Comparison of ENCODE assay signal across 14 cellular contexts in the genomic region with DNA sequence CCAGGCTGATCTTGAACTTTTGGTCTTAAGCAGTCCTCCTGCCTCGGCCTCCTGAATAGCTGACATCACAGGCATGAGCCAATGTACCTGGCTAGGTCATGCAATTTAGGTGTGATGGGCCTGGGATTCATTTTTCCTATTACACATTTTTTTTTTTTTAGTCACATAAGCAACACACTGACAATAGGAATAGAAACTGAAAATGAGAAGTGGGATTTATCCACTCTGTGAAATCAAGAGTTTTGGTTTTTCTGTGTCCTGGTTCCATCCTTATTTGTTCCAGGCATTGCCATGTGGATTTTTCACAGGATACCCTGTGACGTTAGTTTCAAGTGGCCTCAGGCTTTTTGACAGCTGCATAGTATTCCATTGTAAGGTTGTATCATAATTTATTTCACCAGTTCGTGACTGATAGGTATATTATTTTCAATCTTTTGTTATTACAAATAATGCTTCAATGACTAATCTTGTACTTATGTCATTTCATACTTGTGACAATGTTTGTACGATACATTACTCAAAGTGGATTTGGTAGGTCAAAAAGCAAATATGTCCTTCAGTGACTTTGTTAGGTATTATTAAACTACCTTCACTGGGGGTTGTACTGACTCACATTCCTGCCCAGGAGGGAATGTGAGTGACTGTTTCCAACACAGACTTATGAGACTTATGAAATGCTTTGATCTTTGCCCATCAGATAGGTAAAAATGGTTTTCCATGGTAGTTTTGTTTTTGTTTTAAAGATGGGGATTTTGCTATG. TPM values are rescaled to one million over a fixed set of nuclear protein-coding genes. Genes with fewer than 3 reads are reported as not detected.
DNase-seq lines count a peak whose midpoint lies in the region; ATAC-seq and TF ChIP-seq lines count a peak whose summit lies in the region.
"Had no signal": no experiment of that assay in that cellular context is flagged by ENCODE, and none has a peak within 500 bp of the region (broad histone marks: within the 10 kb centered on the region; RNA-seq: fewer than 3 reads in every experiment).

No MANE protein-coding gene starts in this region.

- intact Hi-C loops in activated T-helper 1 cell treated with anti-CD3 and anti-CD28 coated beads, Interleukin-12 subunit alpha, Interleukin-12 subunit beta, Interleukin-2, Interleukin-4 antibody, amounts not matched to agents 30 ng/mL and 10 ng/mL and 1 ng/mL, durations not matched to agents 14 hours and 24 hours and 36 hours (cut with micrococcal nuclease) = loop anchor here (2.0 to 10.0 kb wide), 4 partner anchors 62 to 465 kb away; a partner anchor contains a TSS
- intact Hi-C loops in natural killer cell (cut with micrococcal nuclease) = no loop called here

- H3K4me3 ChIP-seq in HEK293 (ENCODE audit: low read depth, low read length) = no peak overlapping the region
- H3K4me3 ChIP-seq in endodermal cell (ENCODE audit: low read length) = no peak overlapping the region
- H3K4me3 ChIP-seq: mucosa of descending colon, PC-9, testis had no signal

- no peak overlapping the region for H3K27ac ChIP-seq in HEK293 (ENCODE audit: extremely low read depth, low read depth, low read length)
- H3K27ac ChIP-seq in endodermal cell (ENCODE audit: low read depth, low read length) = no peak overlapping the region
- H3K27ac ChIP-seq: PC-9, testis had no signal

- H3K9me3 Mint-ChIP-seq in activated T-helper 1 cell treated with anti-CD3 and anti-CD28 coated beads, Interleukin-12 subunit alpha, Interleukin-12 subunit beta, Interleukin-2, Interleukin-4 antibody, amounts not matched to agents 30 ng/mL and 10 ng/mL and 1 ng/mL, durations not matched to agents 14 hours and 24 hours and 36 hours = peaks cover 5% of the 10 kb centered on the region
- H3K9me3 Mint-ChIP-seq in natural killer cell (peaks cover 0 to 4% of the 10 kb centered on the region in 2 donors), endodermal cell (peaks cover 7% of the 10 kb centered on the region)

- POLR2A ChIA-PET in HEK293 (lab: Yijun Ruan, JAX) = no interaction called here

- H3K36me3 Mint-ChIP-seq in activated T-helper 1 cell treated with anti-CD3 and anti-CD28 coated beads, Interleukin-12 subunit alpha, Interleukin-12 subunit beta, Interleukin-2, Interleukin-4 antibody, amounts not matched to agents 30 ng/mL and 10 ng/mL and 1 ng/mL, durations not matched to agents 14 hours and 24 hours and 36 hours (ENCODE audit: low read depth) = peaks cover 37% of the 10 kb centered on the region
- H3K36me3 Mint-ChIP-seq in natural killer cell (peaks cover 7% of the 10 kb centered on the region), endodermal cell (ENCODE audit: low read depth) (no peaks in the 10 kb centered on the region)

- TF ChIP-seq CTCF in HEK293 (tag by site-specific recombination; IDR thresholded peaks at IDR 0.05) = no peak
- no peak for TF ChIP-seq CTCF in natural killer cell (IDR thresholded peaks at IDR 0.05)
- TF ChIP-seq CTCF in endodermal cell (conservative IDR thresholded peaks at IDR 0.05) = no peak

- peak overlapping the region; percentile 15 for H3K4me3 Mint-ChIP-seq in activated T-helper 1 cell treated with anti-CD3 and anti-CD28 coated beads, Interleukin-12 subunit alpha, Interleukin-12 subunit beta, Interleukin-2, Interleukin-4 antibody, amounts not matched to agents 30 ng/mL and 10 ng/mL and 1 ng/mL, durations not matched to agents 14 hours and 24 hours and 36 hours
- H3K4me3 Mint-ChIP-seq in natural killer cell (peak overlapping the region; percentile 67), endodermal cell (no peak overlapping the region)

- H3K4me1 ChIP-seq in HEK293 (ENCODE audit: control insufficient read depth, insufficient read depth, low read length) (no peaks in the 10 kb centered on the region), endodermal cell (ENCODE audit: control insufficient read depth, insufficient read depth, low read length) (peaks cover 5% of the 10 kb centered on the region)
- H3K4me1 ChIP-seq: testis had no signal

- DNase-seq in SIG-M5 treated with dmso at 0.1 percent for 504 hours (lab: John Stamatoyannopoulos, UW; ENCODE audit: unreplicated experiment) (peak; percentile 55), SIG-M5 (lab: John Stamatoyannopoulos, UW) (no peak), natural killer cell (no peak), endodermal cell (no peak)
- no peak for DNase-seq in activated T-helper 1 cell treated with anti-CD3 and anti-CD28 coated beads, Interleukin-12 subunit alpha, Interleukin-12 subunit beta, Interleukin-2, Interleukin-4 antibody, amounts not matched to agents 30 ng/mL and 10 ng/mL and 1 ng/mL, durations not matched to agents 14 hours and 24 hours and 36 hours (ENCODE audit: low spot score)
- DNase-seq: cerebellar nuclear complex, NCI-H1930, testis had no signal

- CTCF ChIA-PET in HEK293 (lab: Yijun Ruan, JAX) = no interaction called here

- ATAC-seq in natural killer cell = no peak
- no peak for ATAC-seq in HG03025 (IDR thresholded peaks at IDR 0.05; ENCODE audit: low FRiP score, unreplicated experiment)
- ATAC-seq in HG03175 (IDR thresholded peaks at IDR 0.05; ENCODE audit: unreplicated experiment) = no peak
- ATAC-seq: HCT116, mucosa of descending colon had no signal

- no peaks in the 10 kb centered on the region for H3K27me3 ChIP-seq in endodermal cell (ENCODE audit: control insufficient read depth, insufficient read depth, low read length, poor library complexity, severe bottlenecking)
- H3K27me3 ChIP-seq: testis had no signal

- no peaks in the 10 kb centered on the region for H3K9me3 ChIP-seq in HEK293 (ENCODE audit: control insufficient read depth, insufficient read depth, low read depth, low read length)
- H3K9me3 ChIP-seq in endodermal cell (ENCODE audit: control insufficient read depth, low read length) = no peaks in the 10 kb centered on the region
- H3K9me3 ChIP-seq: mucosa of descending colon, testis had no signal

- H3K27ac Mint-ChIP-seq in activated T-helper 1 cell treated with anti-CD3 and anti-CD28 coated beads, Interleukin-12 subunit alpha, Interleukin-12 subunit beta, Interleukin-2, Interleukin-4 antibody, amounts not matched to agents 30 ng/mL and 10 ng/mL and 1 ng/mL, durations not matched to agents 14 hours and 24 hours and 36 hours = peak overlapping the region; percentile 78
- peak overlapping the region; percentile 91 to 99 for H3K27ac Mint-ChIP-seq in natural killer cell
- no peak overlapping the region for H3K27ac Mint-ChIP-seq in endodermal cell

- 94 to 97% methylated on average over 2 to 4 of the region's 4 CpGs for WGBS in endodermal cell (ENCODE audit: insufficient coverage in 1 of 2, insufficient read length in 1 of 2), 2 experiments

- H3K4me1 Mint-ChIP-seq in activated T-helper 1 cell treated with anti-CD3 and anti-CD28 coated beads, Interleukin-12 subunit alpha, Interleukin-12 subunit beta, Interleukin-2, Interleukin-4 antibody, amounts not matched to agents 30 ng/mL and 10 ng/mL and 1 ng/mL, durations not matched to agents 14 hours and 24 hours and 36 hours (ENCODE audit: low read depth) = peaks cover 93% of the 10 kb centered on the region
- H3K4me1 Mint-ChIP-seq in natural killer cell (peaks cover 81 to 86% of the 10 kb centered on the region in 2 donors), endodermal cell (peaks cover 8% of the 10 kb centered on the region)

- H3K9ac ChIP-seq in endodermal cell (ENCODE audit: extremely low read depth, low read length, poor library complexity, severe bottlenecking) = no peak overlapping the region

- H3K27me3 Mint-ChIP-seq in activated T-helper 1 cell treated with anti-CD3 and anti-CD28 coated beads, Interleukin-12 subunit alpha, Interleukin-12 subunit beta, Interleukin-2, Interleukin-4 antibody, amounts not matched to agents 30 ng/mL and 10 ng/mL and 1 ng/mL, durations not matched to agents 14 hours and 24 hours and 36 hours (ENCODE audit: insufficient read depth) = no peaks in the 10 kb centered on the region
- H3K27me3 Mint-ChIP-seq in natural killer cell (ENCODE audit: low read depth in 2 of 2) (no peaks in the 10 kb centered on the region), endodermal cell (ENCODE audit: insufficient read depth) (no peaks in the 10 kb centered on the region)

- H3K36me3 ChIP-seq in HEK293 (ENCODE audit: control insufficient read depth in 2 of 2, insufficient read depth in 1 of 2, low read length in 2 of 2) (no peaks in the 10 kb centered on the region), endodermal cell (ENCODE audit: control insufficient read depth, insufficient read depth, low read length) (no peaks in the 10 kb centered on the region)

TF ChIP-seq in HEK293, 187 proteins besides CTCF, POLR2A, EP300 and RAD21:
- TF ChIP-seq, protein P1, sequence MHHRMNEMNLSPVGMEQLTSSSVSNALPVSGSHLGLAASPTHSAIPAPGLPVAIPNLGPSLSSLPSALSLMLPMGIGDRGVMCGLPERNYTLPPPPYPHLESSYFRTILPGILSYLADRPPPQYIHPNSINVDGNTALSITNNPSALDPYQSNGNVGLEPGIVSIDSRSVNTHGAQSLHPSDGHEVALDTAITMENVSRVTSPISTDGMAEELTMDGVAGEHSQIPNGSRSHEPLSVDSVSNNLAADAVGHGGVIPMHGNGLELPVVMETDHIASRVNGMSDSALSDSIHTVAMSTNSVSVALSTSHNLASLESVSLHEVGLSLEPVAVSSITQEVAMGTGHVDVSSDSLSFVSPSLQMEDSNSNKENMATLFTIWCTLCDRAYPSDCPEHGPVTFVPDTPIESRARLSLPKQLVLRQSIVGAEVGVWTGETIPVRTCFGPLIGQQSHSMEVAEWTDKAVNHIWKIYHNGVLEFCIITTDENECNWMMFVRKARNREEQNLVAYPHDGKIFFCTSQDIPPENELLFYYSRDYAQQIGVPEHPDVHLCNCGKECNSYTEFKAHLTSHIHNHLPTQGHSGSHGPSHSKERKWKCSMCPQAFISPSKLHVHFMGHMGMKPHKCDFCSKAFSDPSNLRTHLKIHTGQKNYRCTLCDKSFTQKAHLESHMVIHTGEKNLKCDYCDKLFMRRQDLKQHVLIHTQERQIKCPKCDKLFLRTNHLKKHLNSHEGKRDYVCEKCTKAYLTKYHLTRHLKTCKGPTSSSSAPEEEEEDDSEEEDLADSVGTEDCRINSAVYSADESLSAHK (tag by site-specific recombination; IDR thresholded peaks at IDR 0.05) = peak; percentile 76
- TF ChIP-seq, protein P2, sequence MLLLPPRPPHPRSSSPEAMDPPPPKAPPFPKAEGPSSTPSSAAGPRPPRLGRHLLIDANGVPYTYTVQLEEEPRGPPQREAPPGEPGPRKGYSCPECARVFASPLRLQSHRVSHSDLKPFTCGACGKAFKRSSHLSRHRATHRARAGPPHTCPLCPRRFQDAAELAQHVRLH (tag by site-specific recombination; IDR thresholded peaks at IDR 0.05) = peak; percentile 55
- TF ChIP-seq GFI1B (tag by site-specific recombination; IDR thresholded peaks at IDR 0.05) (no peak), ZNF146 (tag by site-specific recombination; IDR thresholded peaks at IDR 0.05) (peak; percentile 65)

RNA-seq across cellular contexts. Expression of a gene that starts 10.6 kb away (rescaled TPM):
- total RNA-seq in activated T-helper 1 cell treated with anti-CD3 and anti-CD28 coated beads, Interleukin-12 subunit alpha, Interleukin-12 subunit beta, Interleukin-2, Interleukin-4 antibody, amounts not matched to agents 30 ng/mL and 10 ng/mL and 1 ng/mL, durations not matched to agents 14 hours and 24 hours and 36 hours = 78.0 and 81.9 TPM in 2 replicates
- total RNA-seq in natural killer cell = 100 to 1,000 TPM; 479 to 591 (median 512) TPM
- total RNA-seq in endodermal cell = 10 to 100 TPM; 30.1 to 37.2 TPM
- polyA plus RNA-seq in endodermal cell (2013, experiment 1 of 2) = 6.1 TPM
- 5.2 TPM for polyA plus RNA-seq in endodermal cell (2013, experiment 2 of 2)
